In the genomic region with DNA sequence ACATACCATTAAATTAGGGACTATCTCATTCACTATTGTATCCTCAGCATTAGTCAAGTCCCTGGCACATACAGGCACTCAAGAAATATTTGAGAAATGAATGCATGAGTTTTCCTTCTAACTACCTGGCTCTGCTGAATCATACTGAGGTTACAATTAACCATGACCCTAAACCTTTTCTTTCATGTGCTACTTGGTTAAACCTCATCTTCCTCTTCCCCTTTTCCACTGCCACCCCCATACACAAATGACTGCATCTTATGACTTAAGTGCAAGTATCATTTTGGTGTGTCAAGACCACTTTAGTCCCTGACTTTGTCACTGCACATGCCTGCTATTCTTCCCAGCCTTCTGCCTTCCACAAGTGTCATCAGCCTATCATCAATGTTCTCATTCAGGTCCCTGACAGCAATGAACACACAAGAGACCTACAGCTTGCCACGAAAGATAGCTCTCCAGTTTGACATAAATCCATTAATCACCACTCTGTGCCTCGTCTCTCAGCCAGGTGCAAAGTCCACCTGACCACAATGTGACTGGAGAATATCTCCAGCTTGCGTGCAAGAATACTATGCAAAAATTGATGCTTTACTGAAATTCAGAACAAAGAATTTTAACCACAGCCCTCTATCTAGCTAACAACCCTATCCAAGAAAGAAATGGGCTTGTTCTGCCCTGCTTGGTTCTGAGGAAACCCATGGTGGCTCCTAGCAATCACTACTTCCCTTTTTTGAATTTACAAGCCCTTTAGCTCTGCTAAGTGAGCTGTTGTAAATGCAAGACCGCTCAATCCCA, we compare ENCODE assay signal across 8 cellular contexts.
DNase-seq lines count a peak whose midpoint lies in the region; ATAC-seq and TF ChIP-seq lines count a peak whose summit lies in the region.

No MANE protein-coding gene starts in this region.

- H3K4me3 Mint-ChIP-seq in activated naive CD4-positive, alpha-beta T cell treated with anti-CD3 and anti-CD28 coated beads for 36 hours, result no peak overlapping the region
- no peak overlapping the region for H3K4me3 Mint-ChIP-seq in activated naive CD4-positive, alpha-beta T cell treated with anti-CD3 and anti-CD28 coated beads, Interleukin-2, amount 10 ng/mL, durations not matched to agents 7 days and 5 days
- H3K4me3 Mint-ChIP-seq in T-helper 17 cell, result peak overlapping the region; percentile 73

- TF ChIP-seq CTCF in HEK293 (tag by site-specific recombination; IDR thresholded peaks at IDR 0.05), result no peak
- TF ChIP-seq CTCF in KMS-11 (conservative IDR thresholded peaks at IDR 0.05; ENCODE audit: low read depth, low read length), result no peak
- no peak for TF ChIP-seq CTCF in left lung (IDR thresholded peaks at IDR 0.05)
- no peak for TF ChIP-seq CTCF in gastrocnemius medialis (IDR thresholded peaks at IDR 0.05 in 4 of 5, conservative IDR thresholded peaks at IDR 0.05 in 1 of 5)
- no peak for TF ChIP-seq CTCF in prostate gland (IDR thresholded peaks at IDR 0.05)

- peak overlapping the region; percentile 23 for H3K27ac Mint-ChIP-seq in activated naive CD4-positive, alpha-beta T cell treated with anti-CD3 and anti-CD28 coated beads for 36 hours
- no peak overlapping the region for H3K27ac Mint-ChIP-seq in activated naive CD4-positive, alpha-beta T cell treated with anti-CD3 and anti-CD28 coated beads, Interleukin-2, amount 10 ng/mL, durations not matched to agents 7 days and 5 days
- peak overlapping the region; percentile 75 for H3K27ac Mint-ChIP-seq in T-helper 17 cell

- H3K4me2 ChIP-seq in KMS-11, result peak overlapping the region; percentile 85

- WGBS in prostate gland, result 87% methylated on average over 4 of the region's 4 CpGs

- ATAC-seq in T-helper 17 cell (peak; percentile 54), left lung (peak; percentile 54), gastrocnemius medialis (no peak)

- no peak overlapping the region for H3K27ac ChIP-seq in HEK293 (ENCODE audit: extremely low read depth, low read depth, low read length)
- peak overlapping the region; percentile 96 for H3K27ac ChIP-seq in KMS-11
- peak overlapping the region in 1 of 2 donors; percentile 84 for H3K27ac ChIP-seq in left lung
- no peak overlapping the region for H3K27ac ChIP-seq in gastrocnemius medialis
- H3K27ac ChIP-seq in prostate gland, result no peak overlapping the region

- peaks cover 72% of the 10 kb centered on the region for H3K79me2 ChIP-seq in KMS-11 (ENCODE audit: insufficient read depth, low read depth)

- H3K4me1 ChIP-seq in HEK293 (ENCODE audit: control insufficient read depth, insufficient read depth, low read length) (peaks cover 16% of the 10 kb centered on the region), KMS-11 (ENCODE audit: low read depth, poor library complexity, severe bottlenecking) (peaks cover 93% of the 10 kb centered on the region), left lung (peaks cover 15 to 63% of the 10 kb centered on the region in 2 donors), gastrocnemius medialis (peaks cover 17 to 33% of the 10 kb centered on the region in 2 donors), prostate gland (replicated peaks) (peaks cover 8% of the 10 kb centered on the region)

- H2AFZ ChIP-seq in KMS-11 (ENCODE audit: low read depth), result no peak overlapping the region

- no peaks in the 10 kb centered on the region for H3K9me3 Mint-ChIP-seq in activated naive CD4-positive, alpha-beta T cell treated with anti-CD3 and anti-CD28 coated beads for 36 hours
- H3K9me3 Mint-ChIP-seq in activated naive CD4-positive, alpha-beta T cell treated with anti-CD3 and anti-CD28 coated beads, Interleukin-2, amount 10 ng/mL, durations not matched to agents 7 days and 5 days, result no peaks in the 10 kb centered on the region

- CTCF ChIA-PET in activated naive CD4-positive, alpha-beta T cell treated with anti-CD3 and anti-CD28 coated beads for 36 hours (lab: Charles Lee), result interaction anchor here (0.7 to 1.0 kb wide), 3 partner anchors 12 to 74 kb away, joined by 4 to 7 read pairs (median 4); a partner anchor contains a TSS
- CTCF ChIA-PET in activated naive CD4-positive, alpha-beta T cell treated with anti-CD3 and anti-CD28 coated beads, Interleukin-2, amount 10 ng/mL, durations not matched to agents 7 days and 5 days (lab: Charles Lee), result interaction anchor here (0.9 to 2.0 kb wide), 6 partner anchors 13 to 225 kb away, joined by 3 to 12 read pairs (median 4); no protein-coding TSS in a partner anchor
- CTCF ChIA-PET in HEK293 (lab: Yijun Ruan, JAX), result interaction anchor here (0.5 to 1.8 kb wide), 5 partner anchors 72 to 955 kb away, joined by 3 to 5 read pairs (median 4); no protein-coding TSS in a partner anchor

- in situ Hi-C loops in gastrocnemius medialis (cut with MboI; ENCODE audit: low sequenced_read_pairs in 4 of 4), result loop anchor here in 2 of 4 donors (25.0 kb wide), 1 partner anchor 220 kb away; no protein-coding TSS in a partner anchor

- peaks cover 71% of the 10 kb centered on the region for H3K4me1 Mint-ChIP-seq in activated naive CD4-positive, alpha-beta T cell treated with anti-CD3 and anti-CD28 coated beads for 36 hours (ENCODE audit: low read depth)
- H3K4me1 Mint-ChIP-seq in activated naive CD4-positive, alpha-beta T cell treated with anti-CD3 and anti-CD28 coated beads, Interleukin-2, amount 10 ng/mL, durations not matched to agents 7 days and 5 days, result peaks cover 47% of the 10 kb centered on the region
- peaks cover 54% of the 10 kb centered on the region for H3K4me1 Mint-ChIP-seq in T-helper 17 cell

- intact Hi-C loops in activated naive CD4-positive, alpha-beta T cell treated with anti-CD3 and anti-CD28 coated beads for 36 hours (cut with micrococcal nuclease), result loop anchor here (1.0 to 5.0 kb wide), 8 partner anchors 18 to 859 kb away; a partner anchor contains a TSS
- intact Hi-C loops in left lung (cut with DNase I), result loop anchor here in 1 of 2 donors (10.0 kb wide), 1 partner anchor 218 kb away; no protein-coding TSS in a partner anchor
- intact Hi-C loops in gastrocnemius medialis (cut with DNase I; ENCODE audit: low total_unique reads), result loop anchor here (10.0 kb wide), 1 partner anchor 228 kb away; no protein-coding TSS in a partner anchor
- intact Hi-C loops in prostate gland (cut with DNase I), result loop anchor here (10.0 kb wide), 1 partner anchor 592 kb away; no protein-coding TSS in a partner anchor

- no peaks in the 10 kb centered on the region for H3K27me3 Mint-ChIP-seq in activated naive CD4-positive, alpha-beta T cell treated with anti-CD3 and anti-CD28 coated beads for 36 hours (ENCODE audit: low read depth)
- H3K27me3 Mint-ChIP-seq in activated naive CD4-positive, alpha-beta T cell treated with anti-CD3 and anti-CD28 coated beads, Interleukin-2, amount 10 ng/mL, durations not matched to agents 7 days and 5 days, result no peaks in the 10 kb centered on the region
- H3K27me3 Mint-ChIP-seq in T-helper 17 cell, result no peaks in the 10 kb centered on the region

- H3K36me3 ChIP-seq in HEK293 (ENCODE audit: control insufficient read depth in 2 of 2, insufficient read depth in 1 of 2, low read length in 2 of 2) (no peaks in the 10 kb centered on the region), KMS-11 (ENCODE audit: insufficient read depth) (no peaks in the 10 kb centered on the region), left lung (no peaks in the 10 kb centered on the region), gastrocnemius medialis (no peaks in the 10 kb centered on the region), prostate gland (no peaks in the 10 kb centered on the region)

- H3K27me3 ChIP-seq in KMS-11 (ENCODE audit: insufficient read depth, low read depth) (no peaks in the 10 kb centered on the region), left lung (no peaks in the 10 kb centered on the region), gastrocnemius medialis (no peaks in the 10 kb centered on the region), prostate gland (replicated peaks; ENCODE audit: insufficient read depth) (no peaks in the 10 kb centered on the region)

- H3K4me3 ChIP-seq in HEK293 (ENCODE audit: low read depth, low read length), result no peak overlapping the region
- no peak overlapping the region for H3K4me3 ChIP-seq in KMS-11 (IDR thresholded peaks at IDR 0.05; ENCODE audit: insufficient read depth, low read depth, low read length)
- H3K4me3 ChIP-seq in left lung, result no peak overlapping the region
- no peak overlapping the region for H3K4me3 ChIP-seq in gastrocnemius medialis
- no peak overlapping the region for H3K4me3 ChIP-seq in prostate gland

- H4K20me1 ChIP-seq in KMS-11 (ENCODE audit: insufficient read depth), result no peaks in the 10 kb centered on the region

- H3K36me3 Mint-ChIP-seq in activated naive CD4-positive, alpha-beta T cell treated with anti-CD3 and anti-CD28 coated beads for 36 hours (ENCODE audit: low read depth), result no peaks in the 10 kb centered on the region
- H3K36me3 Mint-ChIP-seq in activated naive CD4-positive, alpha-beta T cell treated with anti-CD3 and anti-CD28 coated beads, Interleukin-2, amount 10 ng/mL, durations not matched to agents 7 days and 5 days, result no peaks in the 10 kb centered on the region
- peaks cover 8% of the 10 kb centered on the region for H3K36me3 Mint-ChIP-seq in T-helper 17 cell (ENCODE audit: low read depth)

- TF ChIP-seq POLR2A in gastrocnemius medialis (IDR thresholded peaks at IDR 0.05) (no peak), prostate gland (IDR thresholded peaks at IDR 0.05) (no peak)

- DNase-seq in activated naive CD4-positive, alpha-beta T cell treated with anti-CD3 and anti-CD28 coated beads for 36 hours, result peak; percentile 66
- DNase-seq in activated naive CD4-positive, alpha-beta T cell treated with anti-CD3 and anti-CD28 coated beads, Interleukin-2, amount 10 ng/mL, durations not matched to agents 7 days and 5 days, result no peak
- DNase-seq in T-helper 17 cell (no peak), left lung (no peak), gastrocnemius medialis (no peak), prostate gland (ENCODE audit: low spot score) (no peak)

- H3K9ac ChIP-seq in KMS-11, result peak overlapping the region; percentile 64

- POLR2A ChIA-PET in HEK293 (lab: Yijun Ruan, JAX), result no interaction called here

- no peaks in the 10 kb centered on the region for H3K9me3 ChIP-seq in HEK293 (ENCODE audit: control insufficient read depth, insufficient read depth, low read depth, low read length)
- no peaks in the 10 kb centered on the region for H3K9me3 ChIP-seq in T-helper 17 cell (ENCODE audit: control insufficient read depth, low read length, poor library complexity, severe bottlenecking)
- no peaks in the 10 kb centered on the region for H3K9me3 ChIP-seq in left lung
- H3K9me3 ChIP-seq in gastrocnemius medialis, result no peaks in the 10 kb centered on the region
- H3K9me3 ChIP-seq in prostate gland, result no peaks in the 10 kb centered on the region

TF ChIP-seq in HEK293, 187 proteins besides CTCF, POLR2A, EP300 and RAD21:
- TF ChIP-seq ZNF354C (tag by site-specific recombination; IDR thresholded peaks at IDR 0.05; ENCODE audit: borderline replicate concordance, low read depth) (no peak), SP7 (tag by site-specific recombination; IDR thresholded peaks at IDR 0.05) (0 out of 2 replicates have a peak, but pooled peaks have one; percentile 37)
TF ChIP-seq in HEK293: peak in this region for 1.

Comparison
In these comparisons a context has a peak if more than half of its experiments do, and no peak if none do; other contexts are left out.
1. ATAC-seq: peak in T-helper 17 cell (single experiment) and left lung (single experiment); none in gastrocnemius medialis (0 of 2).